In the genomic region with DNA sequence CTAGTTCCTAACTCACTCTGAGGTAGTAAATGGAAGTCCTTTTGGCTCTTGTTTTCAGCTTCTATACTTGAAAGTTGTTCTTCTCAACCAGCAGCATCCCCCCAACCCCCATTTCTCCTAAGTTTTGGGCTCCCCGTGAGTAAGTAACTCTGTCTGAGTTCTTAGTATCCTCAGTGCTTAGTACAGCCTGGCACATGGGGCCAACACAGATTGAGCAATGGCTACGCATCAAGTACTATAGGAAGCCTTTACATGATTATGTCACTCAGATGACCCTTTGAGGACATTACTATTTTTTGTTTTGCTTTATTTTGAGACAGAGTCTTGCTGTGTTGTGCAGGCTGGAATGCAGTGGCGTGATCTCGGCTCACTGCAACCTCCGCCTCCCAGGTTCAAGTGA, we compare ENCODE assay signal across 16 cellular contexts. TPM values are rescaled to one million over a fixed set of nuclear protein-coding genes. Genes with fewer than 3 reads are reported as not detected.
"Had no signal": no experiment of that assay in that cellular context is flagged by ENCODE, and none has a peak within 500 bp of the region (broad histone marks: within the 10 kb centered on the region; RNA-seq: fewer than 3 reads in every experiment).

No MANE protein-coding gene starts in this region.

- H3K36me3 ChIP-seq: spleen had no signal

- H3K27me3 ChIP-seq: spleen had no signal

- H3K9me3 Mint-ChIP-seq: activated CD4-positive, alpha-beta T cell treated with anti-CD3 and anti-CD28 coated beads, Interleukin-2, amount 10 ng/mL, durations not matched to agents 7 days and 5 days; activated naive CD4-positive, alpha-beta T cell treated with anti-CD3 and anti-CD28 coated beads, Interleukin-2, amount 50 U/mL, for 72 hours; natural killer cell; stimulated activated memory B cell treated with anti-CD40 and anti-IgM and Interleukin-4, amounts not matched to agents 10 μg/mL and 1 μg/mL and 100 μg/mL, for 72 hours; T-helper 1 cell treated with Interleukin-12 subunit alpha and Interleukin-12 subunit beta and Interleukin-4 antibody, amounts not matched to agents 30 μg/mL and 1 μg/mL, for 36 hours; type B pancreatic cell had no signal

- H3K4me3 Mint-ChIP-seq: activated CD4-positive, alpha-beta T cell treated with anti-CD3 and anti-CD28 coated beads, Interleukin-2, amount 10 ng/mL, durations not matched to agents 7 days and 5 days; natural killer cell; stimulated activated memory B cell treated with anti-CD40 and anti-IgM and Interleukin-4, amounts not matched to agents 10 μg/mL and 1 μg/mL and 100 μg/mL, for 72 hours; T-helper 1 cell treated with Interleukin-12 subunit alpha and Interleukin-12 subunit beta and Interleukin-4 antibody, amounts not matched to agents 30 μg/mL and 1 μg/mL, for 36 hours; type B pancreatic cell had no signal

- H3K9me3 ChIP-seq: mucosa of descending colon, psoas muscle, spleen had no signal

- ATAC-seq: activated naive CD4-positive, alpha-beta T cell treated with anti-CD3 and anti-CD28 coated beads, Interleukin-2, amount 50 U/mL, for 72 hours; mucosa of descending colon; natural killer cell; psoas muscle; sciatic nerve; stimulated activated memory B cell treated with anti-CD40 and anti-IgM and Interleukin-4, amounts not matched to agents 10 μg/mL and 1 μg/mL and 100 μg/mL, for 72 hours had no signal

- H3K4me3 ChIP-seq: mucosa of descending colon, psoas muscle, spleen had no signal

- H3K27ac ChIP-seq: psoas muscle had no signal

- DNase-seq: activated CD4-positive, alpha-beta T cell treated with anti-CD3 and anti-CD28 coated beads, Interleukin-2, amount 10 ng/mL, durations not matched to agents 7 days and 5 days; activated CD4-positive, CD25-positive, alpha-beta regulatory T cell; anterior cingulate cortex; cerebellar nuclear complex; glutamatergic neuron; left colon; mucosa of descending colon; natural killer cell; psoas muscle; spleen; stimulated activated CD4-positive, alpha-beta T cell treated with anti-CD3 and anti-CD28 coated beads, Interleukin-1b, Interleukin-23, amount 100 ng/mL, for 48 hours had no signal

- H3K36me3 Mint-ChIP-seq: natural killer cell; stimulated activated memory B cell treated with anti-CD40 and anti-IgM and Interleukin-4, amounts not matched to agents 10 μg/mL and 1 μg/mL and 100 μg/mL, for 72 hours; type B pancreatic cell had no signal

- H3K27me3 Mint-ChIP-seq: stimulated activated memory B cell treated with anti-CD40 and anti-IgM and Interleukin-4, amounts not matched to agents 10 μg/mL and 1 μg/mL and 100 μg/mL, for 72 hours; type B pancreatic cell had no signal

- H3K27ac Mint-ChIP-seq: activated CD4-positive, alpha-beta T cell treated with anti-CD3 and anti-CD28 coated beads, Interleukin-2, amount 10 ng/mL, durations not matched to agents 7 days and 5 days; activated naive CD4-positive, alpha-beta T cell treated with anti-CD3 and anti-CD28 coated beads, Interleukin-2, amount 50 U/mL, for 72 hours; natural killer cell; stimulated activated memory B cell treated with anti-CD40 and anti-IgM and Interleukin-4, amounts not matched to agents 10 μg/mL and 1 μg/mL and 100 μg/mL, for 72 hours; T-helper 1 cell treated with Interleukin-12 subunit alpha and Interleukin-12 subunit beta and Interleukin-4 antibody, amounts not matched to agents 30 μg/mL and 1 μg/mL, for 36 hours; type B pancreatic cell had no signal

RNA-seq across cellular contexts. Expression of gene VASN, which starts 49.1 kb away (rescaled TPM):
- total RNA-seq: activated CD4-positive, alpha-beta T cell treated with anti-CD3 and anti-CD28 coated beads, Interleukin-2, amount 10 ng/mL, durations not matched to agents 7 days and 5 days; activated naive CD4-positive, alpha-beta T cell treated with anti-CD3 and anti-CD28 coated beads, Interleukin-2, amount 50 U/mL, for 72 hours had no signal
